ENCODE assay signal across 11 cellular contexts in the genomic region with DNA sequence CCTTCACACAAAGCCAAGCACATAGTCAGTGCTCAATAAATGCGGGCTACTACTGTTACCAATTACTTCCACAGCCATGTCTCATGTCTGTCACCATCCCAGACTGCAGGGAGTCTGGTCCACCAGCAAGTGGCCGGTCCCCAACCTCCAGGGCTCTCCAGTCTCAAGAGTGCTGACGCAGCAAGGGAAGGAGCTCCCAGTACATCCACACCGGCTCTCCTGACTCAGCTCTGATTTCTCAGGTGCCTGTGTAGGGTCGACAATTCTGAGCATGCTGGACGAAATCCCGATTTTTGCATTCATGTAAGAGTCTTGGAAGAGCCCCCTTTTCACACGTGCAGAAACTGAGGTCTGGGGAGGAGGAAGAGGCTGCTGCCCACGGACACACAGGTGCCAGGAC. TPM values are rescaled to one million over a fixed set of nuclear protein-coding genes. Genes with fewer than 3 reads are reported as not detected.
DNase-seq lines count a peak whose midpoint lies in the region; ATAC-seq, FAIRE-seq and TF ChIP-seq lines count a peak whose summit lies in the region.
"Had no signal": no experiment of that assay in that cellular context is flagged by ENCODE, and none has a peak within 500 bp of the region (broad histone marks: within the 10 kb centered on the region; RNA-seq: fewer than 3 reads in every experiment).

No MANE protein-coding gene starts in this region.

- H3K36me3 ChIP-seq in Panc1 (ENCODE audit: control insufficient read depth, insufficient read depth, low read length), result no peaks in the 10 kb centered on the region
- H3K36me3 ChIP-seq in pancreas, result no peaks in the 10 kb centered on the region
- H3K36me3 ChIP-seq: sigmoid colon had no signal

- POLR2A ChIA-PET in Panc1 (lab: Charles Lee), result interaction anchor here (0.6 kb wide), 1 partner anchor 39 kb away, joined by 3 read pairs; no protein-coding TSS in a partner anchor

- CTCF ChIA-PET in Panc1 (lab: Charles Lee), result interaction anchor here (1.3 kb wide), 1 partner anchor 84 kb away, joined by 9 read pairs; a partner anchor contains a TSS

- peaks cover 2% of the 10 kb centered on the region for H3K4me1 Mint-ChIP-seq in T-helper 2 cell treated with Interferon-gamma antibody and Interleukin-4, amounts not matched to agents 5 μg/mL and 100 μg/mL, for 36 hours (ENCODE audit: low read depth)

- H3K4me3 Mint-ChIP-seq in T-helper 2 cell treated with Interferon-gamma antibody and Interleukin-4, amounts not matched to agents 5 μg/mL and 100 μg/mL, for 36 hours, result peak overlapping the region; percentile 71

- H3K9me3 ChIP-seq in Panc1 (ENCODE audit: control insufficient read depth, insufficient read depth, low read depth, low read length) (no peaks in the 10 kb centered on the region), pancreas (no peaks in the 10 kb centered on the region)
- H3K9me3 ChIP-seq: sigmoid colon had no signal

- ATAC-seq in Panc1 (no peak; the same call in 1 of the 2 replicates), pancreas (peak; percentile 27 to 47 (median 40))

- H3K27ac Mint-ChIP-seq in T-helper 2 cell treated with Interferon-gamma antibody and Interleukin-4, amounts not matched to agents 5 μg/mL and 100 μg/mL, for 36 hours, result no peak overlapping the region

- H3K36me3 Mint-ChIP-seq in T-helper 2 cell treated with Interferon-gamma antibody and Interleukin-4, amounts not matched to agents 5 μg/mL and 100 μg/mL, for 36 hours (ENCODE audit: low read depth), result no peaks in the 10 kb centered on the region

- H3K27ac ChIP-seq in Panc1 (ENCODE audit: low read length) (no peak overlapping the region), pancreas (no peak overlapping the region)
- H3K27ac ChIP-seq: sigmoid colon had no signal

- FAIRE-seq in pancreas (lab: Jason Lieb, UNC), result no peak

- no peaks in the 10 kb centered on the region for H3K9me3 Mint-ChIP-seq in T-helper 2 cell treated with Interferon-gamma antibody and Interleukin-4, amounts not matched to agents 5 μg/mL and 100 μg/mL, for 36 hours

- 49 to 54% methylated on average over 9 of the region's 9 CpGs for WGBS in pancreas, 2 donors

- TF ChIP-seq CTCF in Panc1 (IDR thresholded peaks at IDR 0.05) (no peak), epithelial cell of esophagus (IDR thresholded peaks at IDR 0.05; ENCODE audit: insufficient read depth, low read depth, low read length, missing control alignments) (no peak), pancreas (IDR thresholded peaks at IDR 0.05) (no peak)

- peaks cover 10% of the 10 kb centered on the region for H3K27me3 Mint-ChIP-seq in T-helper 2 cell treated with Interferon-gamma antibody and Interleukin-4, amounts not matched to agents 5 μg/mL and 100 μg/mL, for 36 hours (ENCODE audit: low read depth)

- H3K4me3 ChIP-seq in Panc1 (ENCODE audit: low read depth in 2 of 2, low read length in 2 of 2) (peak overlapping the region; percentile 50 to 56), epithelial cell of esophagus (ENCODE audit: low read length) (peak overlapping the region; percentile 41), pancreas (peak overlapping the region in 2 of 4 donors; percentile 22 to 36)

- BruUV-seq in Panc1 (replicated peaks; lab: Mats Ljungman, UMichigan), result no TSS peak

- in situ Hi-C loops in Panc1 (cut with HindIII; ENCODE audit: low pct_unique_long_range_greater_than_20kb, low sequenced_read_pairs), result no loop called here

- H3K4me1 ChIP-seq in Panc1 (ENCODE audit: control insufficient read depth, insufficient read depth, low read length), result no peaks in the 10 kb centered on the region
- H3K4me1 ChIP-seq in pancreas, result no peaks in the 10 kb centered on the region

- H3K27me3 ChIP-seq in Panc1 (ENCODE audit: control insufficient read depth, insufficient read depth, low read length) (no peaks in the 10 kb centered on the region), pancreas (peaks cover 0 to 3% (median 0%) of the 10 kb centered on the region in 4 donors)

- no peak for DNase-seq in T-helper 2 cell treated with Interferon-gamma antibody and Interleukin-4, amounts not matched to agents 5 μg/mL and 100 μg/mL, for 36 hours (ENCODE audit: low spot score)
- DNase-seq in T-helper 2 cell (no peak), Panc1 (ENCODE audit: low read depth, low spot score) (no peak), epithelial cell of esophagus (ENCODE audit: low read depth) (peak; percentile 26), pancreas (no peak), NCI-H82 treated with DMSO at 0.1 percent for 48 hours (lab: John Stamatoyannopoulos, UW; ENCODE audit: unreplicated experiment) (no peak), NCI-H1092 (lab: John Stamatoyannopoulos, UW) (no peak)
- DNase-seq in stimulated activated CD8-positive, alpha-beta memory T cell treated with anti-CD3 and anti-CD28 coated beads, Interleukin-4, amount 100 ng/mL, for 48 hours, result no peak

- intact Hi-C loops in Panc1 (cut with micrococcal nuclease; ENCODE audit: unreplicated experiment), result no loop called here
- intact Hi-C loops in pancreas (cut with DNase I), result no loop called here

RNA-seq across cellular contexts. Expression of a gene that starts 10.3 kb away (rescaled TPM):
- total RNA-seq in Panc1 (2021; ENCODE audit: unreplicated experiment) (0.08 TPM), pancreas (under 1 TPM; 0.05 to 0.72 (median 0.13) TPM)
- polyA plus RNA-seq in Panc1 (2012; ENCODE audit: insufficient read length), result 0.07 TPM
- polyA plus RNA-seq in pancreas, result under 1 TPM; 0.23 to 0.99 TPM

RNA-seq across cellular contexts. Expression of a gene that starts 31.4 kb away (rescaled TPM):
- not detected for total RNA-seq in Panc1 (2021; ENCODE audit: unreplicated experiment)
- not detected for polyA plus RNA-seq in Panc1 (2012; ENCODE audit: insufficient read length)
- not detected for total RNA-seq in pancreas
- under 1 TPM in 1 of 2 donors, not detected in 1; 0.09 TPM for polyA plus RNA-seq in pancreas
- total RNA-seq: aorta, sigmoid colon had no signal
- polyA plus RNA-seq: AG04450, aorta, sigmoid colon had no signal
